Comparison of ENCODE assay signal across 7 cellular contexts in genomic region chr3:45995370-45996192, GRCh38.
DNase-seq lines count a peak whose midpoint lies in the region; ATAC-seq lines count a peak whose summit lies in the region.

Gene FYCO1 (minus strand): TSS chr3:45995824. CDS start chr3:45984910, 10,914 bp downstream.

- ATAC-seq in GM18502 (IDR thresholded peaks at IDR 0.05; ENCODE audit: poor library complexity, unreplicated experiment) (peak; percentile 92), HG02870 (IDR thresholded peaks at IDR 0.05; ENCODE audit: unreplicated experiment) (peak; percentile 83)

- DNase-seq in NCI-H1930 (lab: John Stamatoyannopoulos, UW): peak; percentile 51
- peak; percentile 80 for DNase-seq in T1000 (lab: John Stamatoyannopoulos, UW)
- DNase-seq in astrocyte of the hippocampus (ENCODE audit: low read depth, low spot score): peak; percentile 95
- DNase-seq in hippocampal formation (lab: John Stamatoyannopoulos, UW): peak; percentile 80 to 86
- peak; percentile 95 for DNase-seq in retina

Comparison
In these comparisons a context has a peak if more than half of its experiments do, and no peak if none do; other contexts are left out.
1. Peak in every context shown above with its lines: DNase-seq and ATAC-seq.